Comparison of ENCODE assay signal across 26 cellular contexts in the genomic region with DNA sequence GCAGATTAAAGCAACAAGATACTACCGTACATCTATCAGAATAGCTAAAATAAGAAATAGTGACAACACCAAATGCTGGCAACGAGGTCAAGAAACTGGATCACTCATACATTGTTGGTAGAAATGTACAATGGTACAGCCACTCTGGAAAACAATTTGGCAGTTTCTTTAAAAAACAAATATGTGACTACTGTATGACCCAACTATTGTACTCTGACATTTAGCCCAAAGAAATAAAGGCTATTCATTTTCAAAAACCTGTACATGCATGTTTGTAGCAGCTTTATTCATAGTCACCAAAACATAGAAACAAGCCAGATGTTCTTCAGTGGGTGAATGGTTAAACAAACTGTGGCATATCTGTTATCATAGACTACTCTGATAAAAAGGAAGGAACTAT.
"Had no signal": no experiment of that assay in that cellular context is flagged by ENCODE, and none has a peak within 500 bp of the region (broad histone marks: within the 10 kb centered on the region; RNA-seq: fewer than 3 reads in every experiment).

No MANE protein-coding gene starts in this region.

- H3K27ac ChIP-seq: dorsolateral prefrontal cortex, gastrocnemius medialis, prostate gland, right lobe of liver, suprapubic skin, transverse colon, uterus, VCaP had no signal

- H3K9me3 Mint-ChIP-seq: activated naive CD4-positive, alpha-beta T cell treated with anti-CD3 and anti-CD28 coated beads, Interleukin-2, amount 50 U/mL, for 72 hours; naive B cell; stimulated activated naive CD8-positive, alpha-beta T cell treated with anti-CD3 and anti-CD28 coated beads, Interleukin-15, amount 100 ng/mL, for 72 hours; T-helper 1 cell treated with Interleukin-12 subunit alpha and Interleukin-12 subunit beta and Interleukin-4 antibody, amounts not matched to agents 30 μg/mL and 1 μg/mL, for 36 hours had no signal

- H3K27ac Mint-ChIP-seq: activated naive CD4-positive, alpha-beta T cell treated with anti-CD3 and anti-CD28 coated beads, Interleukin-2, amount 50 U/mL, for 72 hours; endodermal cell; stimulated activated naive CD8-positive, alpha-beta T cell treated with anti-CD3 and anti-CD28 coated beads, Interleukin-15, amount 100 ng/mL, for 72 hours; T-helper 1 cell treated with Interleukin-12 subunit alpha and Interleukin-12 subunit beta and Interleukin-4 antibody, amounts not matched to agents 30 μg/mL and 1 μg/mL, for 36 hours had no signal

- H3K27me3 Mint-ChIP-seq: naive B cell; stimulated activated naive CD8-positive, alpha-beta T cell treated with anti-CD3 and anti-CD28 coated beads, Interleukin-15, amount 100 ng/mL, for 72 hours had no signal

- H3K36me3 ChIP-seq: gastrocnemius medialis, heart left ventricle, prostate gland, right lobe of liver, suprapubic skin, transverse colon, uterus had no signal

- H3K4me3 ChIP-seq: dorsolateral prefrontal cortex, gastrocnemius medialis, heart left ventricle, mucosa of descending colon, prostate gland, right lobe of liver, suprapubic skin, transverse colon, uterus had no signal

- H3K4me3 Mint-ChIP-seq: endodermal cell; naive B cell; neural crest cell; stimulated activated naive CD8-positive, alpha-beta T cell treated with anti-CD3 and anti-CD28 coated beads, Interleukin-15, amount 100 ng/mL, for 72 hours; T-helper 1 cell treated with Interleukin-12 subunit alpha and Interleukin-12 subunit beta and Interleukin-4 antibody, amounts not matched to agents 30 μg/mL and 1 μg/mL, for 36 hours had no signal

- ATAC-seq: activated naive CD4-positive, alpha-beta T cell treated with anti-CD3 and anti-CD28 coated beads, Interleukin-2, amount 50 U/mL, for 72 hours; gastrocnemius medialis; mucosa of descending colon; right lobe of liver; stimulated activated naive CD8-positive, alpha-beta T cell treated with anti-CD3 and anti-CD28 coated beads, Interleukin-15, amount 100 ng/mL, for 72 hours had no signal

- H3K4me1 ChIP-seq: prostate gland, uterus had no signal

- H3K27me3 ChIP-seq: dorsolateral prefrontal cortex, gastrocnemius medialis, heart left ventricle, right lobe of liver, suprapubic skin, transverse colon, uterus had no signal

- H3K9me3 ChIP-seq: gastrocnemius medialis, heart left ventricle, mucosa of descending colon, prostate gland, right lobe of liver, suprapubic skin, transverse colon, uterus had no signal

- DNase-seq: activated CD4-positive, alpha-beta T cell treated with anti-CD3 and anti-CD28 coated beads, Interleukin-2, amount 50 U/mL, for 1 hour; activated CD4-positive, CD25-positive, alpha-beta regulatory T cell treated with anti-CD3 and anti-CD28 coated beads, Interleukin-2, amount 50 U/mL, for 72 hours; activated CD8-positive, alpha-beta memory T cell treated with anti-CD3 and anti-CD28 coated beads, Interleukin-2, amount 50 U/mL, for 4 hours; activated gamma-delta T cell; activated T-cell treated with anti-CD3 and anti-CD28 coated beads, Interleukin-2, amount 50 U/mL, for 48 hours; amniotic stem cell; dorsolateral prefrontal cortex; endodermal cell; gastrocnemius medialis; heart left ventricle; mesenchymal stem cell; mucosa of descending colon; naive B cell; right lobe of liver; small intestine; stimulated activated CD4-positive, alpha-beta T cell treated with anti-CD3 and anti-CD28 coated beads, Interleukin-15, amount 100 ng/mL, for 24 hours; stimulated activated CD4-positive, alpha-beta T cell treated with anti-CD3 and anti-CD28 coated beads, Interleukin-4, amount 100 ng/mL, for 1 hour; stimulated activated naive CD8-positive, alpha-beta T cell treated with anti-CD3 and anti-CD28 coated beads, Interleukin-15, amount 100 ng/mL, for 72 hours; transverse colon; uterus had no signal
